ENCODE assay signal across 29 cellular contexts in genomic region chr2:203105996-203106395, GRCh38.
DNase-seq lines count a peak whose midpoint lies in the region; ATAC-seq and TF ChIP-seq lines count a peak whose summit lies in the region.
"Had no signal": no experiment of that assay in that cellular context is flagged by ENCODE, and none has a peak within 500 bp of the region (broad histone marks: within the 10 kb centered on the region; RNA-seq: fewer than 3 reads in every experiment).

No MANE protein-coding gene starts in this region.

- intact Hi-C loops in testis (cut with DNase I; ENCODE audit: low total_unique reads), result no loop called here

- no peak overlapping the region for H3K27ac ChIP-seq in cardiac muscle cell
- H3K27ac ChIP-seq in right atrium auricular region, result no peak overlapping the region
- no peak overlapping the region for H3K27ac ChIP-seq in lung (ENCODE audit: low read depth in 1 of 2, low read length in 1 of 2)
- peak overlapping the region in 1 of 2 donors; percentile 32 for H3K27ac ChIP-seq in testis
- H3K27ac ChIP-seq: brain microvascular endothelial cell, gastroesophageal sphincter, ovary, sigmoid colon, thoracic aorta, VCaP had no signal

- H3K4me1 ChIP-seq in cardiac muscle cell (ENCODE audit: low read depth) (peaks cover 8% of the 10 kb centered on the region), right atrium auricular region (no peaks in the 10 kb centered on the region), lung (ENCODE audit: control insufficient read depth in 2 of 2, insufficient read depth in 2 of 2, low read length in 2 of 2) (no peaks in the 10 kb centered on the region), testis (no peaks in the 10 kb centered on the region)
- H3K4me1 ChIP-seq: esophagus squamous epithelium, gastroesophageal sphincter, sigmoid colon had no signal

- H3K4me3 ChIP-seq in cardiac muscle cell (no peak overlapping the region), right atrium auricular region (no peak overlapping the region), lung (no peak overlapping the region), testis (no peak overlapping the region)
- H3K4me3 ChIP-seq: esophagus squamous epithelium, gastroesophageal sphincter, GM12878, GM23338, ovary, sigmoid colon, thoracic aorta had no signal

- no peaks in the 10 kb centered on the region for H3K9me3 ChIP-seq in cardiac muscle cell (ENCODE audit: low read depth)
- H3K9me3 ChIP-seq in right atrium auricular region, result peaks cover 0 to 15% of the 10 kb centered on the region in 2 donors
- peaks cover 0 to 3% of the 10 kb centered on the region in 2 donors for H3K9me3 ChIP-seq in lung (ENCODE audit: control insufficient read depth in 2 of 2, insufficient read depth in 1 of 2, low read length in 1 of 2)
- H3K9me3 ChIP-seq in testis, result no peaks in the 10 kb centered on the region
- H3K9me3 ChIP-seq: ovary had no signal

- no peak overlapping the region for H3K4me3 Mint-ChIP-seq in progenitor cell of endocrine pancreas (ENCODE audit: low read depth)
- H3K4me3 Mint-ChIP-seq: activated T-cell treated with anti-CD3 and anti-CD28 coated beads, Interleukin-2, amount 50 U/mL, for 4 hours; CD4-positive, alpha-beta T cell; effector memory CD8-positive, alpha-beta T cell; GM23338 had no signal

- TF ChIP-seq POLR2A in testis (IDR thresholded peaks at IDR 0.05), result no peak

- peaks cover 38% of the 10 kb centered on the region for H3K36me3 Mint-ChIP-seq in progenitor cell of endocrine pancreas (ENCODE audit: insufficient read depth)

- H3K36me3 ChIP-seq in cardiac muscle cell (peaks cover 6% of the 10 kb centered on the region), right atrium auricular region (peaks cover 64% of the 10 kb centered on the region), lung (ENCODE audit: control insufficient read depth in 2 of 2, insufficient read depth in 2 of 2, low read length in 2 of 2) (peaks cover 10 to 14% of the 10 kb centered on the region in 2 donors), testis (ENCODE audit: low read depth, missing control alignments) (no peaks in the 10 kb centered on the region)
- H3K36me3 ChIP-seq: ovary had no signal

- peak; percentile 54 for ATAC-seq in lung (ENCODE audit: insufficient read depth, low FRiP score)
- ATAC-seq: activated T-cell treated with anti-CD3 and anti-CD28 coated beads, Interleukin-2, amount 50 U/mL, for 4 hours; effector memory CD8-positive, alpha-beta T cell; gastroesophageal sphincter; GM12878; GM23338 had no signal

- no peak overlapping the region for H3K27ac Mint-ChIP-seq in progenitor cell of endocrine pancreas
- H3K27ac Mint-ChIP-seq: CD4-positive, alpha-beta T cell; effector memory CD8-positive, alpha-beta T cell; GM23338 had no signal

- H3K9me3 Mint-ChIP-seq in progenitor cell of endocrine pancreas (ENCODE audit: low read depth), result peaks cover 23% of the 10 kb centered on the region

- DNase-seq in cardiac muscle cell (ENCODE audit: low read depth in 1 of 2, low spot score in 1 of 2) (peak; percentile 1 to 24), right atrium auricular region (ENCODE audit: low spot score) (no peak), glomerular endothelial cell (ENCODE audit: extremely low read depth, low read depth, low spot score) (peak; percentile 12), lung (ENCODE audit: low spot score) (no peak), progenitor cell of endocrine pancreas (ENCODE audit: low spot score, unreplicated experiment) (no peak), DMS53 (lab: John Stamatoyannopoulos, UW) (no peak), NCI-H2081 treated with DMSO at 0.1 percent for 48 hours (lab: John Stamatoyannopoulos, UW) (no peak), testis (no peak)
- DNase-seq: activated CD4-positive, alpha-beta T cell treated with anti-CD3 and anti-CD28 coated beads for 4 hours; activated gamma-delta T cell treated with Interleukin-2 at 50 U/mL for 16 hours; activated T-cell treated with anti-CD3 and anti-CD28 coated beads, Interleukin-2, amount 50 U/mL, for 4 hours; AML-193; brain microvascular endothelial cell; CD4-positive, alpha-beta T cell; effector memory CD8-positive, alpha-beta T cell; EL; esophagus squamous epithelium; MV-4-11; NCI-H146; NCI-H446 treated with DMSO at 0.1 percent for 48 hours; ovary; sigmoid colon; stimulated activated naive CD4-positive, alpha-beta T cell treated with Interleukin-2 at 50 U/mL for 16 hours; T-helper 2 cell had no signal

- H3K27me3 Mint-ChIP-seq in progenitor cell of endocrine pancreas, result no peaks in the 10 kb centered on the region
- H3K27me3 Mint-ChIP-seq: CD4-positive, alpha-beta T cell; effector memory CD8-positive, alpha-beta T cell had no signal

- no peaks in the 10 kb centered on the region for H3K27me3 ChIP-seq in cardiac muscle cell
- H3K27me3 ChIP-seq in right atrium auricular region, result no peaks in the 10 kb centered on the region
- no peaks in the 10 kb centered on the region for H3K27me3 ChIP-seq in lung (ENCODE audit: control insufficient read depth, insufficient read depth)
- no peaks in the 10 kb centered on the region for H3K27me3 ChIP-seq in testis
- H3K27me3 ChIP-seq: brain microvascular endothelial cell, esophagus squamous epithelium, gastroesophageal sphincter, ovary, sigmoid colon had no signal

- H3K4me1 Mint-ChIP-seq in progenitor cell of endocrine pancreas (ENCODE audit: low read depth), result no peaks in the 10 kb centered on the region
- H3K4me1 Mint-ChIP-seq: GM23338 had no signal

- TF ChIP-seq CTCF in cardiac muscle cell (IDR thresholded peaks at IDR 0.05; ENCODE audit: low read depth, low read length), result no peak
- no peak for TF ChIP-seq CTCF in right atrium auricular region (IDR thresholded peaks at IDR 0.05)
- no peak for TF ChIP-seq CTCF in lung (IDR thresholded peaks at IDR 0.05; ENCODE audit: control extremely low read depth, extremely low read depth)
- no peak for TF ChIP-seq CTCF in progenitor cell of endocrine pancreas (IDR thresholded peaks at IDR 0.05; ENCODE audit: unreplicated experiment)
- no peak for TF ChIP-seq CTCF in testis (IDR thresholded peaks at IDR 0.05)

Comparison
In these comparisons a context has a peak if more than half of its experiments do, and no peak if none do; other contexts are left out.
1. DNase-seq: peak in cardiac muscle cell (2 of 2) and glomerular endothelial cell (single experiment); none in right atrium auricular region (single experiment), lung (single experiment), progenitor cell of endocrine pancreas (single experiment), DMS53 (single experiment), NCI-H2081 treated with DMSO at 0.1 percent for 48 hours (single experiment) and testis (single experiment).